ENCODE assay signal across 1 cellular context in the genomic region with DNA sequence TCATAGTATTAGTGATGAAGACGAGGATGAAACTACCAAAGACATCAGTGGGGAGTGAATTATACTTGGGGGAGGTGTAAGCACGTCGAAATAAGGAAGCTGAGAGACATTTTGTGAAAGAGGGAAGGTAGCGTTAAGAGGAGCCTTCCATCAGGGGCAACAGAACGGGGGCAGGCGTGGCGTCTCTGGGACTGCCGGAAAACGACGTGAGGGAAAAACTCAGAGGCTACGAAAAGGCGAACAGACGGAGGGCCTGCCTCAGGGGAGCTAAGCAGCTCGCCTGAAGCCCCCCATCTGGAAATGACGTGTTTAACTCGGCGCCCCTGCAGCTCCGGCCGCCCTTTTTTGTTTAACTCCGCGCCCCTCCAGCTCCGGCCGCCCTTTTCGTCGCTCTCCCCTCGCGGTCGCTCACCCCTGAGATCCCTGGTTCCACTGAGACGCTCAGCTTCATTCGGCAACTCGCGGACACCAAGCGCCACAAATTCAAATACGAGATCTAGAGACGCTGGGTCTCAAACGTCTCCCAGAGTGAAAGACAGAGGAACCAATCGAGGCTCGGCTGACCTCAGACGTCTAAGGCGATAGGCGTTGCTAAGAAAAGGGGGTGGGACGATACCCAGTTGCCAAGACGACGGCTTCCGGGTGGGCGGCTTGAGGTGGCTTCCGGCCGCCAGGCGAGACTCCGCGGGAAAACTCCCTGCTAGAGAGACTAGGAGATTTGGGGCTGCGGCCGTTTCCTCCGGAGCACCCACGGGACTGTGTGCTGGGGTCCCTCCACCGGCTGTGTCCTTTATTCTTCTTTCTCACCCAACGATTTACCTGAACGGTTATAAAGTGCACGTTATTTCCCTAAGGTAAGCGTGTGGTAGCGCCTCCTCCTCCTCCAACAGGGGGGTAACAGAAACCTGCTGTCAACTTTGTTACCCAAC.
TF ChIP-seq lines count a peak whose summit lies in the region.

No MANE protein-coding gene starts in this region.

TF ChIP-seq in K562, 482 proteins besides CTCF, POLR2A, EP300 and RAD21 (continued from another document and continues in another):
- TF ChIP-seq GATA2 (CRISPR knock-in tag; IDR thresholded peaks at IDR 0.05) (no peak), POLR2H (tag; IDR thresholded peaks at IDR 0.05; ENCODE audit: low read depth) (peak; percentile 62), ETV1 (tag; conservative IDR thresholded peaks at IDR 0.05; ENCODE audit: low read depth) (peak; percentile 76), CEBPG (CRISPR knock-in tag; IDR thresholded peaks at IDR 0.05) (no peak), CEBPG (tag; conservative IDR thresholded peaks at IDR 0.05 in 1 of 2, IDR thresholded peaks at IDR 0.05 in 1 of 2) (no peak), HNRNPL (IDR thresholded peaks at IDR 0.05; ENCODE audit: low read depth, low read length) (no peak), SOX6 (IDR thresholded peaks at IDR 0.05) (no peak), BCL6 (CRISPR knock-in tag; IDR thresholded peaks at IDR 0.05) (no peak), NEUROD1 (IDR thresholded peaks at IDR 0.05; ENCODE audit: borderline replicate concordance, low read depth, low read length, partially characterized antibody) (peak; percentile 96), BHLHE40 (IDR thresholded peaks at IDR 0.05; ENCODE audit: low read length) (no peak), MCM2 (IDR thresholded peaks at IDR 0.05; ENCODE audit: low read depth) (no peak), STAT5B (CRISPR knock-in tag; IDR thresholded peaks at IDR 0.05) (no peak), RBM14 (IDR thresholded peaks at IDR 0.05; ENCODE audit: borderline replicate concordance, insufficient read depth, low read depth, low read length) (no peak), MED1 (CRISPR knock-in tag; IDR thresholded peaks at IDR 0.05; ENCODE audit: borderline replicate concordance) (no peak), HEY1 (CRISPR knock-in tag; IDR thresholded peaks at IDR 0.05; ENCODE audit: borderline replicate concordance) (no peak), SRSF9 (IDR thresholded peaks at IDR 0.05; ENCODE audit: borderline replicate concordance, low read depth, low read length) (no peak), ETV6 (IDR thresholded peaks at IDR 0.05; ENCODE audit: borderline replicate concordance in 1 of 2, low read depth in 2 of 2, low read length in 1 of 2) (no peak), ETV6 (CRISPR knock-in tag; IDR thresholded peaks at IDR 0.05; ENCODE audit: borderline replicate concordance) (no peak), SETDB1 (IDR thresholded peaks at IDR 0.05; ENCODE audit: low read length) (no peak), ZSCAN32 (CRISPR knock-in tag; IDR thresholded peaks at IDR 0.05) (no peak)
- TF ChIP-seq, protein P1, sequence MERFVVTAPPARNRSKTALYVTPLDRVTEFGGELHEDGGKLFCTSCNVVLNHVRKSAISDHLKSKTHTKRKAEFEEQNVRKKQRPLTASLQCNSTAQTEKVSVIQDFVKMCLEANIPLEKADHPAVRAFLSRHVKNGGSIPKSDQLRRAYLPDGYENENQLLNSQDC (CRISPR knock-in tag; IDR thresholded peaks at IDR 0.05): no peak
- TF ChIP-seq, protein P2, sequence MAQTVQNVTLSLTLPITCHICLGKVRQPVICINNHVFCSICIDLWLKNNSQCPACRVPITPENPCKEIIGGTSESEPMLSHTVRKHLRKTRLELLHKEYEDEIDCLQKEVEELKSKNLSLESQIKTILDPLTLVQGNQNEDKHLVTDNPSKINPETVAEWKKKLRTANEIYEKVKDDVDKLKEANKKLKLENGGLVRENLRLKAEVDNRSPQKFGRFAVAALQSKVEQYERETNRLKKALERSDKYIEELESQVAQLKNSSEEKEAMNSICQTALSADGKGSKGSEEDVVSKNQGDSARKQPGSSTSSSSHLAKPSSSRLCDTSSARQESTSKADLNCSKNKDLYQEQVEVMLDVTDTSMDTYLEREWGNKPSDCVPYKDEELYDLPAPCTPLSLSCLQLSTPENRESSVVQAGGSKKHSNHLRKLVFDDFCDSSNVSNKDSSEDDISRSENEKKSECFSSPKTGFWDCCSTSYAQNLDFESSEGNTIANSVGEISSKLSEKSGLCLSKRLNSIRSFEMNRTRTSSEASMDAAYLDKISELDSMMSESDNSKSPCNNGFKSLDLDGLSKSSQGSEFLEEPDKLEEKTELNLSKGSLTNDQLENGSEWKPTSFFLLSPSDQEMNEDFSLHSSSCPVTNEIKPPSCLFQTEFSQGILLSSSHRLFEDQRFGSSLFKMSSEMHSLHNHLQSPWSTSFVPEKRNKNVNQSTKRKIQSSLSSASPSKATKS (CRISPR knock-in tag; IDR thresholded peaks at IDR 0.05): no peak
- TF ChIP-seq, protein P3, sequence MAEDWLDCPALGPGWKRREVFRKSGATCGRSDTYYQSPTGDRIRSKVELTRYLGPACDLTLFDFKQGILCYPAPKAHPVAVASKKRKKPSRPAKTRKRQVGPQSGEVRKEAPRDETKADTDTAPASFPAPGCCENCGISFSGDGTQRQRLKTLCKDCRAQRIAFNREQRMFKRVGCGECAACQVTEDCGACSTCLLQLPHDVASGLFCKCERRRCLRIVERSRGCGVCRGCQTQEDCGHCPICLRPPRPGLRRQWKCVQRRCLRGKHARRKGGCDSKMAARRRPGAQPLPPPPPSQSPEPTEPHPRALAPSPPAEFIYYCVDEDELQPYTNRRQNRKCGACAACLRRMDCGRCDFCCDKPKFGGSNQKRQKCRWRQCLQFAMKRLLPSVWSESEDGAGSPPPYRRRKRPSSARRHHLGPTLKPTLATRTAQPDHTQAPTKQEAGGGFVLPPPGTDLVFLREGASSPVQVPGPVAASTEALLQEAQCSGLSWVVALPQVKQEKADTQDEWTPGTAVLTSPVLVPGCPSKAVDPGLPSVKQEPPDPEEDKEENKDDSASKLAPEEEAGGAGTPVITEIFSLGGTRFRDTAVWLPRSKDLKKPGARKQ (CRISPR knock-in tag; IDR thresholded peaks at IDR 0.05): no peak
- TF ChIP-seq, protein P4, sequence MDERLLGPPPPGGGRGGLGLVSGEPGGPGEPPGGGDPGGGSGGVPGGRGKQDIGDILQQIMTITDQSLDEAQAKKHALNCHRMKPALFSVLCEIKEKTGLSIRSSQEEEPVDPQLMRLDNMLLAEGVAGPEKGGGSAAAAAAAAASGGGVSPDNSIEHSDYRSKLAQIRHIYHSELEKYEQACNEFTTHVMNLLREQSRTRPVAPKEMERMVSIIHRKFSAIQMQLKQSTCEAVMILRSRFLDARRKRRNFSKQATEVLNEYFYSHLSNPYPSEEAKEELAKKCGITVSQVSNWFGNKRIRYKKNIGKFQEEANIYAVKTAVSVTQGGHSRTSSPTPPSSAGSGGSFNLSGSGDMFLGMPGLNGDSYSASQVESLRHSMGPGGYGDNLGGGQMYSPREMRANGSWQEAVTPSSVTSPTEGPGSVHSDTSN (CRISPR knock-in tag; IDR thresholded peaks at IDR 0.05; ENCODE audit: low read depth): peak; percentile 86
- TF ChIP-seq, protein P4 (tag; conservative IDR thresholded peaks at IDR 0.05; ENCODE audit: low read depth): peak; percentile 98
- TF ChIP-seq, protein P5, sequence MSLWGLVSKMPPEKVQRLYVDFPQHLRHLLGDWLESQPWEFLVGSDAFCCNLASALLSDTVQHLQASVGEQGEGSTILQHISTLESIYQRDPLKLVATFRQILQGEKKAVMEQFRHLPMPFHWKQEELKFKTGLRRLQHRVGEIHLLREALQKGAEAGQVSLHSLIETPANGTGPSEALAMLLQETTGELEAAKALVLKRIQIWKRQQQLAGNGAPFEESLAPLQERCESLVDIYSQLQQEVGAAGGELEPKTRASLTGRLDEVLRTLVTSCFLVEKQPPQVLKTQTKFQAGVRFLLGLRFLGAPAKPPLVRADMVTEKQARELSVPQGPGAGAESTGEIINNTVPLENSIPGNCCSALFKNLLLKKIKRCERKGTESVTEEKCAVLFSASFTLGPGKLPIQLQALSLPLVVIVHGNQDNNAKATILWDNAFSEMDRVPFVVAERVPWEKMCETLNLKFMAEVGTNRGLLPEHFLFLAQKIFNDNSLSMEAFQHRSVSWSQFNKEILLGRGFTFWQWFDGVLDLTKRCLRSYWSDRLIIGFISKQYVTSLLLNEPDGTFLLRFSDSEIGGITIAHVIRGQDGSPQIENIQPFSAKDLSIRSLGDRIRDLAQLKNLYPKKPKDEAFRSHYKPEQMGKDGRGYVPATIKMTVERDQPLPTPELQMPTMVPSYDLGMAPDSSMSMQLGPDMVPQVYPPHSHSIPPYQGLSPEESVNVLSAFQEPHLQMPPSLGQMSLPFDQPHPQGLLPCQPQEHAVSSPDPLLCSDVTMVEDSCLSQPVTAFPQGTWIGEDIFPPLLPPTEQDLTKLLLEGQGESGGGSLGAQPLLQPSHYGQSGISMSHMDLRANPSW (CRISPR knock-in tag; IDR thresholded peaks at IDR 0.05): no peak
- TF ChIP-seq, protein P6, sequence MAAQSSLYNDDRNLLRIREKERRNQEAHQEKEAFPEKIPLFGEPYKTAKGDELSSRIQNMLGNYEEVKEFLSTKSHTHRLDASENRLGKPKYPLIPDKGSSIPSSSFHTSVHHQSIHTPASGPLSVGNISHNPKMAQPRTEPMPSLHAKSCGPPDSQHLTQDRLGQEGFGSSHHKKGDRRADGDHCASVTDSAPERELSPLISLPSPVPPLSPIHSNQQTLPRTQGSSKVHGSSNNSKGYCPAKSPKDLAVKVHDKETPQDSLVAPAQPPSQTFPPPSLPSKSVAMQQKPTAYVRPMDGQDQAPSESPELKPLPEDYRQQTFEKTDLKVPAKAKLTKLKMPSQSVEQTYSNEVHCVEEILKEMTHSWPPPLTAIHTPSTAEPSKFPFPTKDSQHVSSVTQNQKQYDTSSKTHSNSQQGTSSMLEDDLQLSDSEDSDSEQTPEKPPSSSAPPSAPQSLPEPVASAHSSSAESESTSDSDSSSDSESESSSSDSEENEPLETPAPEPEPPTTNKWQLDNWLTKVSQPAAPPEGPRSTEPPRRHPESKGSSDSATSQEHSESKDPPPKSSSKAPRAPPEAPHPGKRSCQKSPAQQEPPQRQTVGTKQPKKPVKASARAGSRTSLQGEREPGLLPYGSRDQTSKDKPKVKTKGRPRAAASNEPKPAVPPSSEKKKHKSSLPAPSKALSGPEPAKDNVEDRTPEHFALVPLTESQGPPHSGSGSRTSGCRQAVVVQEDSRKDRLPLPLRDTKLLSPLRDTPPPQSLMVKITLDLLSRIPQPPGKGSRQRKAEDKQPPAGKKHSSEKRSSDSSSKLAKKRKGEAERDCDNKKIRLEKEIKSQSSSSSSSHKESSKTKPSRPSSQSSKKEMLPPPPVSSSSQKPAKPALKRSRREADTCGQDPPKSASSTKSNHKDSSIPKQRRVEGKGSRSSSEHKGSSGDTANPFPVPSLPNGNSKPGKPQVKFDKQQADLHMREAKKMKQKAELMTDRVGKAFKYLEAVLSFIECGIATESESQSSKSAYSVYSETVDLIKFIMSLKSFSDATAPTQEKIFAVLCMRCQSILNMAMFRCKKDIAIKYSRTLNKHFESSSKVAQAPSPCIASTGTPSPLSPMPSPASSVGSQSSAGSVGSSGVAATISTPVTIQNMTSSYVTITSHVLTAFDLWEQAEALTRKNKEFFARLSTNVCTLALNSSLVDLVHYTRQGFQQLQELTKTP (IDR thresholded peaks at IDR 0.05; ENCODE audit: low read depth in 1 of 2, partially characterized antibody in 2 of 2): no peak
- TF ChIP-seq, protein P7, sequence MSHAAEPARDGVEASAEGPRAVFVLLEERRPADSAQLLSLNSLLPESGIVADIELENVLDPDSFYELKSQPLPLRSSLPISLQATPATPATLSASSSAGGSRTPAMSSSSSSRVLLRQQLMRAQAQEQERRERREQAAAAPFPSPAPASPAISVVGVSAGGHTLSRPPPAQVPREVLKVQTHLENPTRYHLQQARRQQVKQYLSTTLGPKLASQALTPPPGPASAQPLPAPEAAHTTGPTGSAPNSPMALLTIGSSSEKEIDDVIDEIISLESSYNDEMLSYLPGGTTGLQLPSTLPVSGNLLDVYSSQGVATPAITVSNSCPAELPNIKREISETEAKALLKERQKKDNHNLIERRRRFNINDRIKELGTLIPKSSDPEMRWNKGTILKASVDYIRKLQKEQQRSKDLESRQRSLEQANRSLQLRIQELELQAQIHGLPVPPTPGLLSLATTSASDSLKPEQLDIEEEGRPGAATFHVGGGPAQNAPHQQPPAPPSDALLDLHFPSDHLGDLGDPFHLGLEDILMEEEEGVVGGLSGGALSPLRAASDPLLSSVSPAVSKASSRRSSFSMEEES (CRISPR knock-in tag; IDR thresholded peaks at IDR 0.05): no peak
- TF ChIP-seq, protein P8, sequence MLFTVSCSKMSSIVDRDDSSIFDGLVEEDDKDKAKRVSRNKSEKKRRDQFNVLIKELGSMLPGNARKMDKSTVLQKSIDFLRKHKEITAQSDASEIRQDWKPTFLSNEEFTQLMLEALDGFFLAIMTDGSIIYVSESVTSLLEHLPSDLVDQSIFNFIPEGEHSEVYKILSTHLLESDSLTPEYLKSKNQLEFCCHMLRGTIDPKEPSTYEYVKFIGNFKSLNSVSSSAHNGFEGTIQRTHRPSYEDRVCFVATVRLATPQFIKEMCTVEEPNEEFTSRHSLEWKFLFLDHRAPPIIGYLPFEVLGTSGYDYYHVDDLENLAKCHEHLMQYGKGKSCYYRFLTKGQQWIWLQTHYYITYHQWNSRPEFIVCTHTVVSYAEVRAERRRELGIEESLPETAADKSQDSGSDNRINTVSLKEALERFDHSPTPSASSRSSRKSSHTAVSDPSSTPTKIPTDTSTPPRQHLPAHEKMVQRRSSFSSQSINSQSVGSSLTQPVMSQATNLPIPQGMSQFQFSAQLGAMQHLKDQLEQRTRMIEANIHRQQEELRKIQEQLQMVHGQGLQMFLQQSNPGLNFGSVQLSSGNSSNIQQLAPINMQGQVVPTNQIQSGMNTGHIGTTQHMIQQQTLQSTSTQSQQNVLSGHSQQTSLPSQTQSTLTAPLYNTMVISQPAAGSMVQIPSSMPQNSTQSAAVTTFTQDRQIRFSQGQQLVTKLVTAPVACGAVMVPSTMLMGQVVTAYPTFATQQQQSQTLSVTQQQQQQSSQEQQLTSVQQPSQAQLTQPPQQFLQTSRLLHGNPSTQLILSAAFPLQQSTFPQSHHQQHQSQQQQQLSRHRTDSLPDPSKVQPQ (CRISPR knock-in tag; IDR thresholded peaks at IDR 0.05; ENCODE audit: borderline replicate concordance): no peak
- TF ChIP-seq, protein P9, sequence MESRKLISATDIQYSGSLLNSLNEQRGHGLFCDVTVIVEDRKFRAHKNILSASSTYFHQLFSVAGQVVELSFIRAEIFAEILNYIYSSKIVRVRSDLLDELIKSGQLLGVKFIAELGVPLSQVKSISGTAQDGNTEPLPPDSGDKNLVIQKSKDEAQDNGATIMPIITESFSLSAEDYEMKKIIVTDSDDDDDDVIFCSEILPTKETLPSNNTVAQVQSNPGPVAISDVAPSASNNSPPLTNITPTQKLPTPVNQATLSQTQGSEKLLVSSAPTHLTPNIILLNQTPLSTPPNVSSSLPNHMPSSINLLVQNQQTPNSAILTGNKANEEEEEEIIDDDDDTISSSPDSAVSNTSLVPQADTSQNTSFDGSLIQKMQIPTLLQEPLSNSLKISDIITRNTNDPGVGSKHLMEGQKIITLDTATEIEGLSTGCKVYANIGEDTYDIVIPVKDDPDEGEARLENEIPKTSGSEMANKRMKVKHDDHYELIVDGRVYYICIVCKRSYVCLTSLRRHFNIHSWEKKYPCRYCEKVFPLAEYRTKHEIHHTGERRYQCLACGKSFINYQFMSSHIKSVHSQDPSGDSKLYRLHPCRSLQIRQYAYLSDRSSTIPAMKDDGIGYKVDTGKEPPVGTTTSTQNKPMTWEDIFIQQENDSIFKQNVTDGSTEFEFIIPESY (CRISPR knock-in tag; IDR thresholded peaks at IDR 0.05): no peak
